Comparison of ENCODE assay signal across 7 cellular contexts in the genomic region with DNA sequence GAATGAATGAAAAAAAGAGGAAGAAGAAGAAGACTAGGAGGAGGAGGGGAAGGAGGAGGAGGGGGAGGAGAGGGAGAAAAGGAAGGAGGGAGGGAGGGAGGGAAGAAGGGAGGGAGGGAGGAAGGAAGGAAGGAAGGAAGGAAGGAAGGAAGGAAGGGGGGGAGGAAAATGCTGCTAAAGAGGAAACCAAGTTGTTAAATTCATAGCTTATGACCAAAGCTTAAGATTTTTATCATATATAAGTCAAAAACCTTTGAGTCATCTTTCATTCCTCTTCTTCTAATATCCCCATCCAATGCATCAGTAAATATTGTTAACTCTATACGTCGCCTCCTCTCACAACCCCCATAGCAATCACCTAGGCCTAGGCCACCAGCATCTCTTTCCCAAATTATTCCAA.
"Had no signal": no experiment of that assay in that cellular context is flagged by ENCODE, and none has a peak within 500 bp of the region (broad histone marks: within the 10 kb centered on the region; RNA-seq: fewer than 3 reads in every experiment).

No MANE protein-coding gene starts in this region.

- H3K9ac ChIP-seq: KMS-11 had no signal

- H3K27ac ChIP-seq: HL-60, KMS-11 had no signal

- H3K27ac Mint-ChIP-seq: IgD-negative memory B cell had no signal

- H3K4me2 ChIP-seq: KMS-11 had no signal

- DNase-seq: IMR-90, KBM-7, KG1 had no signal

- H3K36me3 Mint-ChIP-seq: IgD-negative memory B cell had no signal

- H3K27me3 Mint-ChIP-seq: IgD-negative memory B cell had no signal

- H3K4me3 Mint-ChIP-seq: IgD-negative memory B cell had no signal

- FAIRE-seq: HTR-8/SVneo had no signal
